ENCODE assay signal across 7 cellular contexts in the genomic region with DNA sequence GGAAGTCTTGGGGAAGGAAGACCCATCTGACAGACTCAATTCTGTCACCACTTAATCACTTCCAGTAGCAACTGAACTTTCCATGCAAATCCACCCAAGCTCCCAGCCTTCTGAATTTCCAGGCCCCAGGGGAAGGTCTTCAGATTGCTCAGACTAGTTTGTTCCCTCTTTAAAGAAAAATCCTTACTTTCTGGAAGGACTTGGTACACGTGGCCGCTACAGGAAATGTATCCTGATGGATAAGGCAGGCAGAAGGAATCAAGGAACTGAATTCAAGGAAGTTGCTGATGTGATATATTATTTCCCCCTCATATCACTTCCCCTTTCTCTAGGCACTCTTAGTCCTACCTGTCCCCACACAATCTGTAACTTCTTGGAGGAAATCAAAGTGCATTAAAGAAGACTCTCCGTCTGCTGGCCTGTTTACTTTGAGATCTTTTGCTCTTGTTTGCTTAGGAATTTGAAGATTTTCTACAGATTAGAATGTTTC. TPM values are rescaled to one million over a fixed set of nuclear protein-coding genes. Genes with fewer than 3 reads are reported as not detected.
DNase-seq lines count a peak whose midpoint lies in the region; ATAC-seq and TF ChIP-seq lines count a peak whose summit lies in the region.

No MANE protein-coding gene starts in this region.

- no peak overlapping the region for H3K23ac ChIP-seq in IMR-90 (ENCODE audit: low read depth, low read length)

- H3K4ac ChIP-seq in IMR-90 (ENCODE audit: low read depth, low read length) = no peak overlapping the region

- peaks cover 20 to 27% of the 10 kb centered on the region in 2 experiments for H3K79me1 ChIP-seq in IMR-90 (ENCODE audit: low read depth in 1 of 2, low read length in 2 of 2)

- H3K27me3 ChIP-seq in IMR-90 (ENCODE audit: control insufficient read depth, insufficient read depth, low read length) (no peaks in the 10 kb centered on the region), stomach (no peaks in the 10 kb centered on the region)

- intact Hi-C loops in IMR-90 (cut with micrococcal nuclease) (no loop called here), activated B cell treated with CpG ODN at 0.5 μM for 24 hours (cut with micrococcal nuclease) (no loop called here), left ventricle myocardium superior (cut with micrococcal nuclease) (no loop called here), stomach (cut with DNase I; ENCODE audit: low total_unique reads) (no loop called here)

- no peak for TF ChIP-seq RAD21 in IMR-90 (IDR thresholded peaks at IDR 0.05; ENCODE audit: low read length)

- dilution Hi-C loops in IMR-90 (cut with HindIII; ENCODE audit: low sequenced_read_pairs, unreplicated experiment) = no loop called here

- peaks cover 44% of the 10 kb centered on the region for H3K36me3 Mint-ChIP-seq in activated B cell treated with CpG ODN at 0.5 μM for 24 hours (ENCODE audit: low read depth)

- H2BK15ac ChIP-seq in IMR-90 (ENCODE audit: low read depth, low read length) = no peak overlapping the region

- H3K9me1 ChIP-seq in IMR-90 (ENCODE audit: insufficient read depth, low read length) = peaks cover 19% of the 10 kb centered on the region

- peak overlapping the region; percentile 24 for H2BK5ac ChIP-seq in IMR-90 (ENCODE audit: low read depth, low read length, poor library complexity, severe bottlenecking)

- H2BK20ac ChIP-seq in IMR-90 (ENCODE audit: low read depth, low read length) = no peak overlapping the region

- in situ Hi-C loops in IMR-90 (cut with MboI; ENCODE audit: low sequenced_read_pairs) = no loop called here

- no peak overlapping the region for H2AK9ac ChIP-seq in IMR-90 (replicated peaks; ENCODE audit: low read depth, low read length, poor library complexity)

- no peaks in the 10 kb centered on the region for H3K27me3 Mint-ChIP-seq in activated B cell treated with CpG ODN at 0.5 μM for 24 hours

- peaks cover 27% of the 10 kb centered on the region for H4K20me1 ChIP-seq in IMR-90 (ENCODE audit: insufficient read depth, low read length)

- H3K56ac ChIP-seq in IMR-90 (ENCODE audit: extremely low read depth, insufficient read depth, low read length) = no peak overlapping the region

- TF ChIP-seq CTCF in IMR-90 (conservative IDR thresholded peaks at IDR 0.05; ENCODE audit: low read depth, low read length) (no peak), activated B cell treated with CpG ODN at 0.5 μM for 24 hours (IDR thresholded peaks at IDR 0.05) (no peak), stomach (IDR thresholded peaks at IDR 0.05) (no peak)

- no peaks in the 10 kb centered on the region for H3K9me3 Mint-ChIP-seq in activated B cell treated with CpG ODN at 0.5 μM for 24 hours

- H3K4me1 ChIP-seq in IMR-90 (ENCODE audit: control insufficient read depth, insufficient read depth, low read length) = peaks cover 16% of the 10 kb centered on the region
- peaks cover 46 to 60% (median 56%) of the 10 kb centered on the region in 4 donors for H3K4me1 ChIP-seq in stomach

- no peak for TF ChIP-seq EP300 in stomach (IDR thresholded peaks at IDR 0.05)

- CTCF ChIA-PET in IMR-90 (lab: Yijun Ruan, JAX) = interaction anchor here (0.6 kb wide), 1 partner anchor 18 kb away, joined by 3 read pairs; no protein-coding TSS in a partner anchor
- CTCF ChIA-PET in activated B cell treated with CpG ODN at 0.5 μM for 24 hours (lab: Charles Lee) = interaction anchor here (0.7 to 1.0 kb wide), 2 partner anchors 167 to 169 kb away, joined by 3 to 4 read pairs; no protein-coding TSS in a partner anchor

- no peak overlapping the region for H4K91ac ChIP-seq in IMR-90 (ENCODE audit: insufficient read depth, low read depth, low read length)

- H2AFZ ChIP-seq in IMR-90 (replicated peaks; ENCODE audit: low read length, poor library complexity) = no peak overlapping the region

- H3K4me2 ChIP-seq in IMR-90 (ENCODE audit: low read depth, low read length) = no peak overlapping the region

- peak overlapping the region; percentile 84 for H3K27ac Mint-ChIP-seq in activated B cell treated with CpG ODN at 0.5 μM for 24 hours

- no peak for DNase-seq in IMR-90
- no peak for DNase-seq in activated B cell treated with CpG ODN at 0.5 μM for 24 hours
- no peak for DNase-seq in left ventricle myocardium superior
- no peak for DNase-seq in stomach

- POLR2A ChIA-PET in IMR-90 (lab: Charles Lee; ENCODE audit: unreplicated experiment) = no interaction called here
- POLR2A ChIA-PET in activated B cell treated with CpG ODN at 0.5 μM for 24 hours (lab: Charles Lee) = interaction anchor here (0.6 to 9.9 kb wide), 13 partner anchors 18 to 300 kb away, joined by 3 to 191 read pairs (median 3); a partner anchor contains a TSS

- H3K9me3 ChIP-seq in IMR-90 (ENCODE audit: control insufficient read depth, insufficient read depth, low read length) (no peaks in the 10 kb centered on the region), stomach (no peaks in the 10 kb centered on the region)

- no peak overlapping the region for H3K4me3 ChIP-seq in IMR-90 (ENCODE audit: insufficient read depth, low read depth, low read length)
- no peak overlapping the region for H3K4me3 ChIP-seq in stomach

- H3K14ac ChIP-seq in IMR-90 (replicated peaks; ENCODE audit: low read depth, low read length) = no peak overlapping the region

- WGBS in IMR-90 (ENCODE audit: extremely low coverage in 2 of 2, insufficient read length in 1 of 2), 2 experiments = no CpG with 5 or more reads among the region's 3 CpGs
- WGBS in stomach, 5 donors = 13 to 23% (median 22%) methylated on average over 3 of the region's 3 CpGs

- peaks cover 22% of the 10 kb centered on the region for H3K36me3 ChIP-seq in IMR-90 (ENCODE audit: control insufficient read depth, insufficient read depth, low read length)
- H3K36me3 ChIP-seq in stomach = peaks cover 31 to 44% (median 38%) of the 10 kb centered on the region in 4 donors

- no TSS peak for BruUV-seq in IMR-90 (replicated peaks; lab: Mats Ljungman, UMichigan)

- peaks cover 59% of the 10 kb centered on the region for H3K4me1 Mint-ChIP-seq in activated B cell treated with CpG ODN at 0.5 μM for 24 hours

- peak overlapping the region; percentile 56 for H3K4me3 Mint-ChIP-seq in activated B cell treated with CpG ODN at 0.5 μM for 24 hours

- H3K9ac ChIP-seq in IMR-90 (ENCODE audit: low read depth, low read length) = no peak overlapping the region

- H3K18ac ChIP-seq in IMR-90 (ENCODE audit: low read depth, low read length) = peak overlapping the region; percentile 22; the same call in 1 of the 2 replicates

- H2AK5ac ChIP-seq in IMR-90 (ENCODE audit: low read depth, low read length) = no peak overlapping the region

- H4K5ac ChIP-seq in IMR-90 (ENCODE audit: low read depth, low read length) = peak overlapping the region; percentile 8; the same call in 1 of the 2 replicates

- no peak overlapping the region for H4K8ac ChIP-seq in IMR-90 (ENCODE audit: low read depth in 2 of 2, low read length in 2 of 2)

- TF ChIP-seq POLR2A in IMR-90 (IDR thresholded peaks at IDR 0.05; ENCODE audit: low read depth, low read length) (no peak), stomach (IDR thresholded peaks at IDR 0.05) (no peak)

- no peak for ATAC-seq in IMR-90 (ENCODE audit: low read depth)
- ATAC-seq in activated B cell treated with CpG ODN at 0.5 μM for 24 hours (ENCODE audit: low read depth) = peak; percentile 21
- ATAC-seq in left ventricle myocardium superior = peak; percentile 31
- ATAC-seq in HG03039 (IDR thresholded peaks at IDR 0.05; ENCODE audit: unreplicated experiment) = no peak
- ATAC-seq in GM21447 (IDR thresholded peaks at IDR 0.05; ENCODE audit: unreplicated experiment) = no peak
- no peak for ATAC-seq in GM21737 (IDR thresholded peaks at IDR 0.05; ENCODE audit: unreplicated experiment)

- no peak overlapping the region for H2BK120ac ChIP-seq in IMR-90 (ENCODE audit: low read depth, low read length)

- H3K27ac ChIP-seq in IMR-90 (ENCODE audit: insufficient read depth, low read length) (no peak overlapping the region), stomach (peak overlapping the region; percentile 61 to 100 (median 99))

TF ChIP-seq in IMR-90, 13 proteins besides CTCF, POLR2A, EP300 and RAD21:
- TF ChIP-seq CHD1 (IDR thresholded peaks at IDR 0.05; ENCODE audit: low read depth, low read length) (no peak), RFX5 (IDR thresholded peaks at IDR 0.05; ENCODE audit: low read depth, low read length) (no peak), NFE2L2 (IDR thresholded peaks at IDR 0.05; ENCODE audit: low read depth, low read length) (no peak), SMC3 (IDR thresholded peaks at IDR 0.05; ENCODE audit: low read depth, low read length) (no peak), MXI1 (IDR thresholded peaks at IDR 0.05; ENCODE audit: borderline replicate concordance, low read depth, low read length) (no peak), CEBPB (IDR thresholded peaks at IDR 0.05; ENCODE audit: low read depth, low read length) (no peak), FOS (IDR thresholded peaks at IDR 0.05; ENCODE audit: low read depth, low read length) (no peak), MAFK (IDR thresholded peaks at IDR 0.05; ENCODE audit: low read depth, low read length) (no peak), RCOR1 (IDR thresholded peaks at IDR 0.05; ENCODE audit: insufficient replicate concordance, low read length) (no peak), BHLHE40 (IDR thresholded peaks at IDR 0.05; ENCODE audit: low read depth, low read length) (no peak), MAZ (IDR thresholded peaks at IDR 0.05; ENCODE audit: borderline replicate concordance, low read depth, low read length) (no peak)
- TF ChIP-seq, protein P1, sequence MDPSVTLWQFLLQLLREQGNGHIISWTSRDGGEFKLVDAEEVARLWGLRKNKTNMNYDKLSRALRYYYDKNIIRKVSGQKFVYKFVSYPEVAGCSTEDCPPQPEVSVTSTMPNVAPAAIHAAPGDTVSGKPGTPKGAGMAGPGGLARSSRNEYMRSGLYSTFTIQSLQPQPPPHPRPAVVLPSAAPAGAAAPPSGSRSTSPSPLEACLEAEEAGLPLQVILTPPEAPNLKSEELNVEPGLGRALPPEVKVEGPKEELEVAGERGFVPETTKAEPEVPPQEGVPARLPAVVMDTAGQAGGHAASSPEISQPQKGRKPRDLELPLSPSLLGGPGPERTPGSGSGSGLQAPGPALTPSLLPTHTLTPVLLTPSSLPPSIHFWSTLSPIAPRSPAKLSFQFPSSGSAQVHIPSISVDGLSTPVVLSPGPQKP (IDR thresholded peaks at IDR 0.05; ENCODE audit: borderline replicate concordance, low read depth, low read length) = no peak

RNA-seq across cellular contexts. Expression of a gene that starts 6.4 kb away (rescaled TPM):
- total RNA-seq in IMR-90 (2012; rRNA removed) (97.1 and 102 TPM in 2 replicates), activated B cell treated with CpG ODN at 0.5 μM for 24 hours (480 and 515 TPM in 2 replicates), left ventricle myocardium superior (96.4 TPM), stomach (100 to 1,000 TPM; 166 to 605 (median 226) TPM)
- polyA plus RNA-seq in IMR-90 (2012; rRNA removed) (71.1 and 76.5 TPM in 2 replicates), stomach (100 to 1,000 TPM; 107 to 136 (median 131) TPM)
- polyA plus RNA-seq in IMR-90 (2012; cell fraction: cytosol; rRNA removed) = 88.2 and 125 TPM in 2 replicates
- 272 and 345 TPM in 2 replicates for polyA plus RNA-seq in IMR-90 (2012; cell fraction: nucleus; rRNA removed; ENCODE audit: low replicate concordance)

Comparison
In these comparisons a context has a peak if more than half of its experiments do, and no peak if none do; other contexts are left out.
1. ATAC-seq: peak in activated B cell treated with CpG ODN at 0.5 μM for 24 hours (single experiment) and left ventricle myocardium superior (single experiment); none in IMR-90 (single experiment), HG03039 (single experiment), GM21447 (single experiment) and GM21737 (single experiment).